Comparison of ENCODE assay signal across 15 cellular contexts in the genomic region with DNA sequence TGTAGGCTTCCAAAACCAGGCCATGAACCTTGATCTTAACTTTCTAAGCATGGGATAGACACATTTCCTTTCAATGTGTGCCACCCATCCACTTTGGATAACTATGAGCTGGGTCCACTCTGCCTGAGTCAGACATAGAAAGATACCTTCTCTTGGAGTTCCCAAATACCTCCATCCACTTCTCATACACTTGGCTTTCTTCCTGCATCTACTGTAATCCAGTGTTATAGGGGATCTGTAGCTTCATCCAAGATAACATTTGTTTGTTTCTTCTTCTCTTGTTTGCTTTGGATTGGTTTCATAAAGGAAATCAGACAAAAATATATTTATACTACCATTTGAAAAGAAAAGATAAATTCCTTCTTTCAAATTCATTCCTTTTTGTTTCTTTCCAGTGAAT. TPM values are rescaled to one million over a fixed set of nuclear protein-coding genes. Genes with fewer than 3 reads are reported as not detected.
"Had no signal": no experiment of that assay in that cellular context is flagged by ENCODE, and none has a peak within 500 bp of the region (broad histone marks: within the 10 kb centered on the region; RNA-seq: fewer than 3 reads in every experiment).

No MANE protein-coding gene starts in this region.

RNA-seq across cellular contexts. Expression of a gene that starts 44.2 kb away (rescaled TPM):
- total RNA-seq: stomach, subcutaneous adipose tissue, suprapubic skin, temporal lobe, testis, thoracic aorta, thyroid gland, tibial nerve, transverse colon, upper lobe of left lung, upper lobe of right lung, ureter, urinary bladder, uterus, vagina had no signal
- polyA plus RNA-seq: stomach, urinary bladder had no signal

RNA-seq across cellular contexts. Expression of a gene that starts 45.1 kb away (rescaled TPM):
- total RNA-seq: stomach, subcutaneous adipose tissue, temporal lobe, testis, thoracic aorta, thyroid gland, tibial nerve, transverse colon, upper lobe of left lung, upper lobe of right lung, ureter, urinary bladder, uterus, vagina had no signal
- polyA plus RNA-seq: stomach, urinary bladder had no signal
